In genomic region chr6:43953794-43954310, GRCh38 we compare ENCODE assay signal across 1 cellular context.
A peak's percentile ranks its signal among the peaks of the same experiment; 100 is the strongest.
TF ChIP-seq lines count a peak whose summit lies in the region.

No MANE protein-coding gene starts in this region.

TF ChIP-seq in HepG2, 621 proteins besides CTCF, POLR2A, EP300 and RAD21 (continued from another document and continues in another):
- no peak for TF ChIP-seq KLF12 (CRISPR knock-in tag; IDR thresholded peaks at IDR 0.05; ENCODE audit: borderline replicate concordance)
- no peak for TF ChIP-seq JUN (CRISPR knock-in tag; IDR thresholded peaks at IDR 0.05)
- peak; percentile 51; the same call in 1 of the 2 replicates for TF ChIP-seq KDM2A (CRISPR knock-in tag; IDR thresholded peaks at IDR 0.05; ENCODE audit: borderline replicate concordance, low read depth)
- no peak for TF ChIP-seq ZNF850 (CRISPR knock-in tag; conservative IDR thresholded peaks at IDR 0.05)
- TF ChIP-seq ZNF232 (CRISPR knock-in tag; IDR thresholded peaks at IDR 0.05; ENCODE audit: borderline replicate concordance): peak; percentile 91; the same call in 1 of the 2 replicates
- TF ChIP-seq SRY (CRISPR knock-in tag; IDR thresholded peaks at IDR 0.05): peak; percentile 20; the same call in 1 of the 2 replicates
- TF ChIP-seq MTERF4 (CRISPR knock-in tag; IDR thresholded peaks at IDR 0.05): peak; percentile 57; the same call in 1 of the 2 replicates
- no peak for TF ChIP-seq ZNF30 (CRISPR knock-in tag; IDR thresholded peaks at IDR 0.05)
- TF ChIP-seq PRDM4 (CRISPR knock-in tag; IDR thresholded peaks at IDR 0.05; ENCODE audit: borderline replicate concordance): no peak
- TF ChIP-seq PBX3 (CRISPR knock-in tag; IDR thresholded peaks at IDR 0.05; ENCODE audit: borderline replicate concordance): no peak
- TF ChIP-seq ZNF431 (CRISPR knock-in tag; IDR thresholded peaks at IDR 0.05; ENCODE audit: borderline replicate concordance, low read depth): 0 out of 2 replicates have a peak, but pooled peaks have one; percentile 15
- TF ChIP-seq ZNF12 (CRISPR knock-in tag; IDR thresholded peaks at IDR 0.05): 0 out of 2 replicates have a peak, but pooled peaks have one; percentile 32
- TF ChIP-seq MBNL3 (CRISPR knock-in tag; conservative IDR thresholded peaks at IDR 0.05): no peak
- no peak for TF ChIP-seq DNMT3B (CRISPR knock-in tag; conservative IDR thresholded peaks at IDR 0.05)
- TF ChIP-seq CCAR2 (optimal IDR thresholded peaks at IDR 0.05; ENCODE audit: low read depth, low read length): no peak
- TF ChIP-seq STAG1 (CRISPR knock-in tag; IDR thresholded peaks at IDR 0.05): peak; percentile 96
- TF ChIP-seq HNF1B (CRISPR knock-in tag; IDR thresholded peaks at IDR 0.05): peak; percentile 88
- TF ChIP-seq ZNF747 (CRISPR knock-in tag; IDR thresholded peaks at IDR 0.05; ENCODE audit: borderline replicate concordance): no peak; the same call in 1 of the 2 replicates
- TF ChIP-seq RARG (CRISPR knock-in tag; IDR thresholded peaks at IDR 0.05; ENCODE audit: low read depth): no peak
- no peak; the same call in 1 of the 2 replicates for TF ChIP-seq ZKSCAN1 (IDR thresholded peaks at IDR 0.05; ENCODE audit: low read length)
- TF ChIP-seq ZNF598 (CRISPR knock-in tag; IDR thresholded peaks at IDR 0.05; ENCODE audit: borderline replicate concordance): no peak
- TF ChIP-seq ZNF275 (CRISPR knock-in tag; IDR thresholded peaks at IDR 0.05; ENCODE audit: borderline replicate concordance): no peak; the same call in 1 of the 2 replicates
- no peak for TF ChIP-seq ZNF749 (CRISPR knock-in tag; IDR thresholded peaks at IDR 0.05; ENCODE audit: borderline replicate concordance)
- TF ChIP-seq ZNF816 (CRISPR knock-in tag; IDR thresholded peaks at IDR 0.05; ENCODE audit: borderline replicate concordance): no peak
- TF ChIP-seq, protein P1, sequence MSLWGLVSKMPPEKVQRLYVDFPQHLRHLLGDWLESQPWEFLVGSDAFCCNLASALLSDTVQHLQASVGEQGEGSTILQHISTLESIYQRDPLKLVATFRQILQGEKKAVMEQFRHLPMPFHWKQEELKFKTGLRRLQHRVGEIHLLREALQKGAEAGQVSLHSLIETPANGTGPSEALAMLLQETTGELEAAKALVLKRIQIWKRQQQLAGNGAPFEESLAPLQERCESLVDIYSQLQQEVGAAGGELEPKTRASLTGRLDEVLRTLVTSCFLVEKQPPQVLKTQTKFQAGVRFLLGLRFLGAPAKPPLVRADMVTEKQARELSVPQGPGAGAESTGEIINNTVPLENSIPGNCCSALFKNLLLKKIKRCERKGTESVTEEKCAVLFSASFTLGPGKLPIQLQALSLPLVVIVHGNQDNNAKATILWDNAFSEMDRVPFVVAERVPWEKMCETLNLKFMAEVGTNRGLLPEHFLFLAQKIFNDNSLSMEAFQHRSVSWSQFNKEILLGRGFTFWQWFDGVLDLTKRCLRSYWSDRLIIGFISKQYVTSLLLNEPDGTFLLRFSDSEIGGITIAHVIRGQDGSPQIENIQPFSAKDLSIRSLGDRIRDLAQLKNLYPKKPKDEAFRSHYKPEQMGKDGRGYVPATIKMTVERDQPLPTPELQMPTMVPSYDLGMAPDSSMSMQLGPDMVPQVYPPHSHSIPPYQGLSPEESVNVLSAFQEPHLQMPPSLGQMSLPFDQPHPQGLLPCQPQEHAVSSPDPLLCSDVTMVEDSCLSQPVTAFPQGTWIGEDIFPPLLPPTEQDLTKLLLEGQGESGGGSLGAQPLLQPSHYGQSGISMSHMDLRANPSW (CRISPR knock-in tag; IDR thresholded peaks at IDR 0.05; ENCODE audit: borderline replicate concordance): peak; percentile 91; the same call in 1 of the 2 replicates
- TF ChIP-seq SP5 (CRISPR knock-in tag; IDR thresholded peaks at IDR 0.05; ENCODE audit: borderline replicate concordance, low read depth): 0 out of 2 replicates have a peak, but pooled peaks have one; percentile 12
- no peak for TF ChIP-seq ATAD3A (CRISPR knock-in tag; IDR thresholded peaks at IDR 0.05)
- TF ChIP-seq RARA (CRISPR knock-in tag; IDR thresholded peaks at IDR 0.05): peak; percentile 94
- no peak for TF ChIP-seq FOXO4 (CRISPR knock-in tag; conservative IDR thresholded peaks at IDR 0.05)
- no peak for TF ChIP-seq GATA4 (IDR thresholded peaks at IDR 0.05; ENCODE audit: borderline replicate concordance, low read depth)
- no peak for TF ChIP-seq ZNF761 (CRISPR knock-in tag; conservative IDR thresholded peaks at IDR 0.05)
- TF ChIP-seq ZNF576 (CRISPR knock-in tag; IDR thresholded peaks at IDR 0.05): no peak
- no peak; the same call in 1 of the 2 replicates for TF ChIP-seq ZNF558 (CRISPR knock-in tag; IDR thresholded peaks at IDR 0.05; ENCODE audit: borderline replicate concordance)
- no peak for TF ChIP-seq PLRG1 (conservative IDR thresholded peaks at IDR 0.05)
- TF ChIP-seq ZNF451 (CRISPR knock-in tag; IDR thresholded peaks at IDR 0.05): no peak
- TF ChIP-seq CBX2 (IDR thresholded peaks at IDR 0.05; ENCODE audit: low read depth, low read length): no peak
- TF ChIP-seq CBX2 (CRISPR knock-in tag; IDR thresholded peaks at IDR 0.05; ENCODE audit: low read depth): no peak; the same call in 1 of the 2 replicates
- TF ChIP-seq ZNF33B (CRISPR knock-in tag; IDR thresholded peaks at IDR 0.05): no peak
- no peak for TF ChIP-seq ZNF34 (CRISPR knock-in tag; IDR thresholded peaks at IDR 0.05; ENCODE audit: borderline replicate concordance)
- no peak for TF ChIP-seq FOXC1 (CRISPR knock-in tag; IDR thresholded peaks at IDR 0.05; ENCODE audit: borderline replicate concordance)
- 0 out of 2 replicates have a peak, but pooled peaks have one; percentile 39 for TF ChIP-seq ZKSCAN8 (CRISPR knock-in tag; IDR thresholded peaks at IDR 0.05; ENCODE audit: borderline replicate concordance)
- TF ChIP-seq ZBTB1 (CRISPR knock-in tag; IDR thresholded peaks at IDR 0.05; ENCODE audit: borderline replicate concordance): 0 out of 2 replicates have a peak, but pooled peaks have one; percentile 86
- TF ChIP-seq ZNF101 (CRISPR knock-in tag; IDR thresholded peaks at IDR 0.05; ENCODE audit: borderline replicate concordance, low read depth): no peak
- peak; percentile 57; the same call in 1 of the 2 replicates for TF ChIP-seq ZBTB20 (CRISPR knock-in tag; IDR thresholded peaks at IDR 0.05; ENCODE audit: borderline replicate concordance, low read depth)
- TF ChIP-seq KMT2A (CRISPR knock-in tag; IDR thresholded peaks at IDR 0.05): no peak
- no peak for TF ChIP-seq RBAK (CRISPR knock-in tag; IDR thresholded peaks at IDR 0.05)
- TF ChIP-seq ZBTB7A (CRISPR knock-in tag; IDR thresholded peaks at IDR 0.05): peak; percentile 97
- TF ChIP-seq, protein P2, sequence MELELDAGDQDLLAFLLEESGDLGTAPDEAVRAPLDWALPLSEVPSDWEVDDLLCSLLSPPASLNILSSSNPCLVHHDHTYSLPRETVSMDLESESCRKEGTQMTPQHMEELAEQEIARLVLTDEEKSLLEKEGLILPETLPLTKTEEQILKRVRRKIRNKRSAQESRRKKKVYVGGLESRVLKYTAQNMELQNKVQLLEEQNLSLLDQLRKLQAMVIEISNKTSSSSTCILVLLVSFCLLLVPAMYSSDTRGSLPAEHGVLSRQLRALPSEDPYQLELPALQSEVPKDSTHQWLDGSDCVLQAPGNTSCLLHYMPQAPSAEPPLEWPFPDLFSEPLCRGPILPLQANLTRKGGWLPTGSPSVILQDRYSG (CRISPR knock-in tag; IDR thresholded peaks at IDR 0.05): no peak
- TF ChIP-seq SRSF4 (IDR thresholded peaks at IDR 0.05; ENCODE audit: low read depth, low read length, poor library complexity, severe bottlenecking): no peak
- TF ChIP-seq NFRKB (IDR thresholded peaks at IDR 0.05): no peak
- TF ChIP-seq, protein P3, sequence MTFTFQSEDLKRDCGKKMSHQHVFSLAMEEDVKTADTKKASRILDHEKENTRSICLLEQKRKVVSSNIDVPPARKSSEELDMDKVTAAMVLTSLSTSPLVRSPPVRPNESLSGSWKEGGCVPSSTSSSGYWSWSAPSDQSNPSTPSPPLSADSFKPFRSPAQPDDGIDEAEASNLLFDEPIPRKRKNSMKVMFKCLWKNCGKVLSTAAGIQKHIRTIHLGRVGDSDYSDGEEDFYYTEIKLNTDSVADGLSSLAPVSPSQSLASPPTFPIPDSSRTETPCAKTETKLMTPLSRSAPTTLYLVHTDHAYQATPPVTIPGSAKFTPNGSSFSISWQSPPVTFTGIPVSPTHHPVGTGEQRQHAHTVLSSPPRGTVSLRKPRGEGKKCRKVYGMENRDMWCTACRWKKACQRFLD (CRISPR knock-in tag; IDR thresholded peaks at IDR 0.05; ENCODE audit: borderline replicate concordance): no peak
- TF ChIP-seq ZMYM3 (CRISPR knock-in tag; IDR thresholded peaks at IDR 0.05): 0 out of 2 replicates have a peak, but pooled peaks have one; percentile 21
- no peak for TF ChIP-seq SOX13 (IDR thresholded peaks at IDR 0.05)
- TF ChIP-seq SOX13 (CRISPR knock-in tag; conservative IDR thresholded peaks at IDR 0.05 in 1 of 2, IDR thresholded peaks at IDR 0.05 in 1 of 2): peak in 1 of 2 experiments; percentile 60; a peak in 2 of 4 replicates
- TF ChIP-seq RBFOX2 (IDR thresholded peaks at IDR 0.05; ENCODE audit: low read depth, low read length): no peak
- TF ChIP-seq ZSCAN20 (CRISPR knock-in tag; IDR thresholded peaks at IDR 0.05; ENCODE audit: borderline replicate concordance): no peak
- no peak for TF ChIP-seq ZNF382 (CRISPR knock-in tag; IDR thresholded peaks at IDR 0.05; ENCODE audit: borderline replicate concordance)
- no peak for TF ChIP-seq ZC3H13 (CRISPR knock-in tag; IDR thresholded peaks at IDR 0.05)
- 0 out of 2 replicates have a peak, but pooled peaks have one; percentile 29 for TF ChIP-seq ZNF333 (CRISPR knock-in tag; IDR thresholded peaks at IDR 0.05; ENCODE audit: borderline replicate concordance)
